In genomic region chr3:37071921-37072320, GRCh38 we compare ENCODE assay signal across 16 cellular contexts.
DNase-seq lines count a peak whose midpoint lies in the region; ATAC-seq and TF ChIP-seq lines count a peak whose summit lies in the region.
"Had no signal": no experiment of that assay in that cellular context is flagged by ENCODE, and none has a peak within 500 bp of the region (broad histone marks: within the 10 kb centered on the region; RNA-seq: fewer than 3 reads in every experiment).

No MANE protein-coding gene starts in this region.

- no peaks in the 10 kb centered on the region for H4K20me1 ChIP-seq in osteoblast (ENCODE audit: insufficient read depth, low read length)

- H3K4me1 ChIP-seq in osteoblast (ENCODE audit: insufficient read depth, low read length) (peaks cover 41% of the 10 kb centered on the region), mucosa of descending colon (ENCODE audit: low read depth) (no peaks in the 10 kb centered on the region)

- peak; percentile 28 for DNase-seq in choroid plexus epithelial cell (ENCODE audit: low read depth)
- no peak for DNase-seq in osteoblast (ENCODE audit: insufficient read length, low spot score, missing footprints)
- no peak for DNase-seq in kidney glomerular epithelial cell (lab: John Stamatoyannopoulos, UW)
- DNase-seq in mucosa of descending colon: no peak
- DNase-seq in T-helper 9 cell: no peak
- DNase-seq in central memory CD4-positive, alpha-beta T cell: no peak
- DNase-seq: CD8-positive, alpha-beta memory T cell; DMS79; NCI-H1105 treated with DMSO at 0.1 percent for 48 hours; NCI-H187; NCI-H748 treated with DMSO at 0.1 percent for 48 hours had no signal

- no peak overlapping the region for H2AFZ ChIP-seq in osteoblast (ENCODE audit: low read length)

- no peak for TF ChIP-seq CTCF in C4-2B (conservative IDR thresholded peaks at IDR 0.05)
- TF ChIP-seq CTCF in VCaP (conservative IDR thresholded peaks at IDR 0.05): no peak
- TF ChIP-seq CTCF in choroid plexus epithelial cell (conservative IDR thresholded peaks at IDR 0.05; ENCODE audit: low read depth, low read length): no peak
- no peak for TF ChIP-seq CTCF in osteoblast (IDR thresholded peaks at IDR 0.05; ENCODE audit: extremely low read depth, low read depth, low read length)
- no peak for TF ChIP-seq CTCF in mucosa of descending colon (IDR thresholded peaks at IDR 0.05)

- H3K79me2 ChIP-seq in osteoblast (ENCODE audit: insufficient read depth, low read length): peaks cover 2% of the 10 kb centered on the region

- intact Hi-C loops in mucosa of descending colon (cut with DNase I, micrococcal nuclease): no loop called here

- H3K4me2 ChIP-seq in osteoblast (ENCODE audit: insufficient read depth, low read length): no peak overlapping the region

- H3K4me3 ChIP-seq in choroid plexus epithelial cell (ENCODE audit: low read depth, low read length): no peak overlapping the region
- H3K4me3 ChIP-seq in osteoblast (ENCODE audit: insufficient read depth, low read length): no peak overlapping the region
- no peak overlapping the region for H3K4me3 ChIP-seq in mucosa of descending colon

- peak overlapping the region; percentile 71 for H3K27ac ChIP-seq in C4-2B
- H3K27ac ChIP-seq in VCaP: peak overlapping the region; percentile 56
- peak overlapping the region; percentile 83 for H3K27ac ChIP-seq in osteoblast (ENCODE audit: low read depth, low read length)
- H3K27ac ChIP-seq: HL-60, RWPE1 had no signal

- ATAC-seq in mucosa of descending colon: no peak
- ATAC-seq: HCT116 had no signal

- H3K9me3 ChIP-seq in osteoblast (ENCODE audit: low read depth, low read length) (no peaks in the 10 kb centered on the region), mucosa of descending colon (no peaks in the 10 kb centered on the region)

- H3K27me3 ChIP-seq in osteoblast (ENCODE audit: insufficient read depth, low read length): no peaks in the 10 kb centered on the region

- H3K36me3 ChIP-seq in osteoblast (ENCODE audit: insufficient read depth, low read length): peaks cover 19% of the 10 kb centered on the region
- H3K36me3 ChIP-seq in mucosa of descending colon (ENCODE audit: low read depth): no peaks in the 10 kb centered on the region
